ENCODE assay signal across 9 cellular contexts in genomic region chr13:71867101-71867814, GRCh38. TPM values are rescaled to one million over a fixed set of nuclear protein-coding genes. Genes with fewer than 3 reads are reported as not detected.
DNase-seq lines count a peak whose midpoint lies in the region; ATAC-seq, FAIRE-seq and TF ChIP-seq lines count a peak whose summit lies in the region.
"Had no signal": no experiment of that assay in that cellular context is flagged by ENCODE, and none has a peak within 500 bp of the region (broad histone marks: within the 10 kb centered on the region; RNA-seq: fewer than 3 reads in every experiment).

Gene DACH1 (minus strand): TSS chr13:71867204.

- H3K36me3 ChIP-seq in BJ (ENCODE audit: control insufficient read depth, insufficient read depth, low read length): no peaks in the 10 kb centered on the region
- no peaks in the 10 kb centered on the region for H3K36me3 ChIP-seq in KMS-11 (ENCODE audit: insufficient read depth)
- H3K36me3 ChIP-seq in SJSA1: no peaks in the 10 kb centered on the region
- H3K36me3 ChIP-seq in duodenal mucosa (ENCODE audit: control insufficient read depth in 1 of 2, insufficient read depth in 2 of 2, low read length in 2 of 2): no peaks in the 10 kb centered on the region
- H3K36me3 ChIP-seq in HepG2 (replicated peaks in 1 of 2; ENCODE audit: control insufficient read depth in 1 of 2, insufficient read depth in 2 of 2, low read length in 2 of 2): no peaks in the 10 kb centered on the region

- H3K4me1 ChIP-seq in KMS-11 (ENCODE audit: low read depth, poor library complexity, severe bottlenecking): no peaks in the 10 kb centered on the region
- H3K4me1 ChIP-seq in SJSA1 (replicated peaks): peaks cover 15% of the 10 kb centered on the region
- peaks cover 4 to 30% of the 10 kb centered on the region in 2 donors for H3K4me1 ChIP-seq in duodenal mucosa (ENCODE audit: control insufficient read depth in 1 of 2, insufficient read depth in 2 of 2, low read length in 2 of 2)
- H3K4me1 ChIP-seq in HepG2 (ENCODE audit: insufficient read depth, low read length): 0 out of 2 replicates have a peak, but pooled peaks cover 4% of the 10 kb centered on the region

- TF ChIP-seq POLR2A in HepG2 (IDR thresholded peaks at IDR 0.05; ENCODE audit: insufficient read depth in 1 of 2, low read depth in 2 of 2, low read length in 2 of 2): no peak

- peak; percentile 57 for ATAC-seq in GM19372 (IDR thresholded peaks at IDR 0.05; ENCODE audit: low read depth, unreplicated experiment)
- peak; percentile 80 for ATAC-seq in HepG2
- peak; percentile 50 for ATAC-seq in stimulated activated naive CD8-positive, alpha-beta T cell treated with anti-CD3 and anti-CD28 coated beads, Interleukin-15, Interleukin-2, amounts not matched to agents 100 U/mL and 50 U/mL, for 24 hours
- no peak for ATAC-seq in GM18861 (IDR thresholded peaks at IDR 0.05; ENCODE audit: unreplicated experiment)

- POLR2A ChIA-PET in BJ (lab: Charles Lee): no interaction called here
- POLR2A ChIA-PET in HepG2 (lab: Yijun Ruan, JAX): no interaction called here

- H2AFZ ChIP-seq in KMS-11 (ENCODE audit: low read depth) (peak within 1 kb of the TSS; percentile 75; the same call in 1 of the 2 replicates), HepG2 (ENCODE audit: low read length) (peak within 1 kb of the TSS; percentile 36)

- BruUV-seq in HepG2 (replicated peaks; lab: Mats Ljungman, UMichigan): no TSS peak

- TF ChIP-seq EP300 in HepG2 (IDR thresholded peaks at IDR 0.05; ENCODE audit: low read depth in 2 of 2, low read length in 2 of 2): no peak
- no peak for TF ChIP-seq EP300 in HepG2 (CRISPR knock-in tag; IDR thresholded peaks at IDR 0.05; ENCODE audit: borderline replicate concordance)

- TF ChIP-seq RAD21 in HepG2 (CRISPR knock-in tag; IDR thresholded peaks at IDR 0.05): no peak

- intact Hi-C loops in HepG2 (cut with micrococcal nuclease; ENCODE audit: unreplicated experiment): no loop called here

- H3K9me3 ChIP-seq in SJSA1 (replicated peaks) (no peaks in the 10 kb centered on the region), duodenal mucosa (ENCODE audit: control insufficient read depth in 1 of 2, low read length in 2 of 2) (no peaks in the 10 kb centered on the region), HepG2 (ENCODE audit: low read length) (no peaks in the 10 kb centered on the region)

- H3K27me3 ChIP-seq in BJ (ENCODE audit: control insufficient read depth, insufficient read depth, low read length) (peaks cover 19% of the 10 kb centered on the region), KMS-11 (ENCODE audit: insufficient read depth, low read depth) (no peaks in the 10 kb centered on the region), SJSA1 (replicated peaks) (peaks cover 24% of the 10 kb centered on the region), duodenal mucosa (ENCODE audit: control insufficient read depth in 1 of 2, insufficient read depth in 2 of 2, low read length in 2 of 2) (no peaks in the 10 kb centered on the region), HepG2 (ENCODE audit: control insufficient read depth in 1 of 2, insufficient read depth in 2 of 2, low read length in 2 of 2) (peaks cover 7 to 31% of the 10 kb centered on the region in 2 experiments)

- H3K4me3 ChIP-seq in BJ (ENCODE audit: low read depth, low read length) (peak within 1 kb of the TSS; percentile 44), KMS-11 (IDR thresholded peaks at IDR 0.05; ENCODE audit: insufficient read depth, low read depth, low read length) (no peak within 1 kb of the TSS), SJSA1 (peak within 1 kb of the TSS; percentile 28), duodenal mucosa (ENCODE audit: low read depth in 1 of 2, low read length in 2 of 2) (peak within 1 kb of the TSS; percentile 90 to 99), HepG2 (replicated peaks in 1 of 3; ENCODE audit: insufficient read depth in 1 of 3, low read depth in 2 of 3, low read length in 3 of 3) (peak within 1 kb of the TSS; percentile 44 to 58 (median 58))

- CTCF ChIA-PET in BJ (lab: Yijun Ruan, JAX) (interaction anchor here (1.2 kb wide), 1 partner anchor 12 kb away, joined by 4 read pairs; no protein-coding TSS in a partner anchor), HepG2 (lab: Yijun Ruan, JAX; ENCODE audit: low intra/inter-chr PET ratio, low total read pairs) (no interaction called here)

- H3K79me2 ChIP-seq in KMS-11 (ENCODE audit: insufficient read depth, low read depth) (no peaks in the 10 kb centered on the region), HepG2 (ENCODE audit: insufficient read depth, low read length) (no peaks in the 10 kb centered on the region)

- in situ Hi-C loops in HepG2 (cut with HindIII; ENCODE audit: extremely low pct_ligation_motif_present, low pct_unique_long_range_greater_than_20kb): no loop called here

- no peak for FAIRE-seq in HepG2 (lab: Jason Lieb, UNC)

- no peaks in the 10 kb centered on the region for H4K20me1 ChIP-seq in KMS-11 (ENCODE audit: insufficient read depth)
- H4K20me1 ChIP-seq in HepG2 (ENCODE audit: insufficient read depth, low read length): no peaks in the 10 kb centered on the region

- TF ChIP-seq CTCF in BJ (IDR thresholded peaks at IDR 0.05; ENCODE audit: insufficient read depth, low read depth, low read length): no peak
- TF ChIP-seq CTCF in KMS-11 (conservative IDR thresholded peaks at IDR 0.05; ENCODE audit: low read depth, low read length): no peak
- TF ChIP-seq CTCF in HepG2 (CRISPR knock-in tag; IDR thresholded peaks at IDR 0.05): no peak

- H3K9ac ChIP-seq in KMS-11: no peak within 1 kb of the TSS; the same call in 1 of the 2 replicates
- H3K9ac ChIP-seq in duodenal mucosa (ENCODE audit: low read depth in 1 of 2, low read length in 2 of 2): peak within 1 kb of the TSS; percentile 78 to 87
- H3K9ac ChIP-seq in HepG2 (ENCODE audit: insufficient read depth, low read depth, low read length): no peak within 1 kb of the TSS

- H3K4me2 ChIP-seq in KMS-11 (peak within 1 kb of the TSS; percentile 48), HepG2 (ENCODE audit: low read depth, low read length) (peak within 1 kb of the TSS; percentile 83)

- WGBS in HepG2 (ENCODE audit: low lambda C conversion rate): 2% methylated on average over 26 of the region's 31 CpGs

- H3K27ac ChIP-seq in KMS-11: no peak within 1 kb of the TSS
- no peak within 1 kb of the TSS for H3K27ac ChIP-seq in SJSA1
- H3K27ac ChIP-seq in duodenal mucosa (ENCODE audit: low read depth, low read length): peak within 1 kb of the TSS; percentile 84
- H3K27ac ChIP-seq in HepG2 (ENCODE audit: extremely low read length, insufficient read depth, low read length): no peak within 1 kb of the TSS

- DNase-seq in BJ (ENCODE audit: low read depth) (no peak), SJSA1 (ENCODE audit: low read depth in 1 of 2, low spot score in 2 of 2) (peak; percentile 26 to 43), HepG2 (ENCODE audit: low spot score) (peak; percentile 7)
- DNase-seq in stimulated activated naive CD8-positive, alpha-beta T cell treated with anti-CD3 and anti-CD28 coated beads, Interleukin-15, Interleukin-2, amounts not matched to agents 100 U/mL and 50 U/mL, for 24 hours: peak; percentile 6

TF ChIP-seq in HepG2, 621 proteins besides CTCF, POLR2A, EP300 and RAD21 (continues in another document):
- TF ChIP-seq ZNF430 (CRISPR knock-in tag; IDR thresholded peaks at IDR 0.05): no peak
- no peak for TF ChIP-seq TMF1 (CRISPR knock-in tag; IDR thresholded peaks at IDR 0.05; ENCODE audit: low read depth)
- TF ChIP-seq MYNN (CRISPR knock-in tag; IDR thresholded peaks at IDR 0.05; ENCODE audit: low read depth): no peak
- TF ChIP-seq BATF2 (CRISPR knock-in tag; IDR thresholded peaks at IDR 0.05): no peak
- no peak for TF ChIP-seq CCAR2 (optimal IDR thresholded peaks at IDR 0.05; ENCODE audit: low read depth, low read length)
- TF ChIP-seq PHF5A (CRISPR knock-in tag; IDR thresholded peaks at IDR 0.05; ENCODE audit: low read depth, unreplicated experiment): no peak

RNA-seq across cellular contexts. Expression of gene DACH1, which starts in this region (rescaled TPM):
- polyA plus RNA-seq in BJ (2011; rRNA removed) (0.01 TPM in 2 replicates), HepG2 (2011; rRNA removed) (not detected in 2 replicates)
- polyA minus RNA-seq in BJ (2011; rRNA and poly(A)+ RNA removed): not detected in 2 replicates
- total RNA-seq in SJSA1 (2014; rRNA removed; shearing (Covaris generic)): not detected in 2 replicates
- not detected in 2 replicates for total RNA-seq in HepG2 (2016; rRNA removed; fragmentation: Illumina TruSeq; extraction: Trizol)
- total RNA-seq in HepG2 (2016; cell fraction: cytosol; rRNA removed; fragmentation: Illumina TruSeq; extraction: Trizol; ENCODE audit: low read depth): not detected in 2 replicates
- not detected in 2 replicates for total RNA-seq in HepG2 (2016; cell fraction: insoluble cytoplasmic fraction; rRNA removed; fragmentation: Illumina TruSeq; extraction: Trizol)
- not detected in 2 replicates for total RNA-seq in HepG2 (2016; cell fraction: membrane; rRNA removed; fragmentation: Illumina TruSeq; extraction: Trizol)
- not detected in 2 replicates for total RNA-seq in HepG2 (2016; cell fraction: nucleus; rRNA removed; fragmentation: Illumina TruSeq; extraction: Trizol)
- not detected in 2 replicates for polyA plus RNA-seq in HepG2 (2011; cell fraction: cytosol; rRNA removed)
- polyA plus RNA-seq in HepG2 (2011; cell fraction: nucleus; rRNA removed): not detected in 2 replicates
- not detected in 2 replicates for polyA plus RNA-seq in HepG2 (2012)
- polyA plus RNA-seq in HepG2 (2016; cell fraction: cytosol; fragmentation: Illumina TruSeq; extraction: Trizol; ENCODE audit: low read depth): not detected in 2 replicates
- not detected in 2 replicates for polyA plus RNA-seq in HepG2 (2016; cell fraction: insoluble cytoplasmic fraction; fragmentation: Illumina TruSeq; extraction: Trizol; ENCODE audit: low read depth)
- polyA plus RNA-seq in HepG2 (2016; cell fraction: membrane; fragmentation: Illumina TruSeq; extraction: Trizol; ENCODE audit: low read depth): not detected in 2 replicates
- not detected in 2 replicates for polyA plus RNA-seq in HepG2 (2016; cell fraction: nucleus; fragmentation: Illumina TruSeq; extraction: Trizol; ENCODE audit: insufficient read depth, low read depth)
- not detected in 2 replicates for polyA minus RNA-seq in HepG2 (2011; rRNA and poly(A)+ RNA removed; ENCODE audit: low replicate concordance)
- polyA minus RNA-seq in HepG2 (2011; cell fraction: cytosol; rRNA and poly(A)+ RNA removed): not detected in 2 replicates
- polyA minus RNA-seq in HepG2 (2011; cell fraction: nucleus; rRNA and poly(A)+ RNA removed): not detected in 2 replicates
- polyA plus RNA-seq: IgD-negative memory B cell had no signal

Comparison
In these comparisons a context has a peak if more than half of its experiments do, and no peak if none do; other contexts are left out.
1. Peak in DNase-seq and H3K4me3 ChIP-seq in SJSA1; RNA of the gene not detected or under 1 TPM.
2. Peak in DNase-seq, ATAC-seq, H3K4me3 ChIP-seq and H3K4me2 ChIP-seq in HepG2; RNA of the gene not detected or under 1 TPM.
3. H3K9ac ChIP-seq: peak in duodenal mucosa (2 of 2); none in KMS-11 (single experiment) and HepG2 (single experiment).